ENCODE assay signal across 1 cellular context in the genomic region with DNA sequence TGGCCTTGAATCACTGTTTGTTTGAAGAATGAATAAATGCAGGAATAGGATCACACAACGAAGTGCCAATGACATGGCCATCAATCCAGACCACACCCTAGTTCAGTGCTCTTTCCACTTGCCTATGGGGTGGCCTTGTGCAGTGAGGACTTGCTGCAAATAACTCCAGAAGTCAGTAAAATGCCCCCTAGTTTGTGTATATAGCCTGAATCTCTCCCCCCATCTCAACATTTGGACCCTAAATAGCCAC.
TF ChIP-seq lines count a peak whose summit lies in the region.

No MANE protein-coding gene starts in this region.

TF ChIP-seq in HepG2, 621 proteins besides CTCF, POLR2A, EP300 and RAD21 (continues in another document):
- TF ChIP-seq KLF13 (CRISPR knock-in tag; IDR thresholded peaks at IDR 0.05) (no peak), FOXK1 (CRISPR knock-in tag; IDR thresholded peaks at IDR 0.05; ENCODE audit: borderline replicate concordance, low read depth) (no peak), SALL1 (CRISPR knock-in tag; IDR thresholded peaks at IDR 0.05) (no peak), E2F1 (CRISPR knock-in tag; IDR thresholded peaks at IDR 0.05) (peak; percentile 76; the same call in 1 of the 2 replicates), ZNF737 (CRISPR knock-in tag; IDR thresholded peaks at IDR 0.05; ENCODE audit: borderline replicate concordance) (no peak), NR2F6 (IDR thresholded peaks at IDR 0.05) (no peak), NR2F6 (CRISPR knock-in tag; IDR thresholded peaks at IDR 0.05) (no peak), ZNF672 (CRISPR knock-in tag; IDR thresholded peaks at IDR 0.05) (no peak), POGZ (CRISPR knock-in tag; IDR thresholded peaks at IDR 0.05) (no peak), RCOR2 (CRISPR knock-in tag; IDR thresholded peaks at IDR 0.05) (no peak), SMAD3 (CRISPR knock-in tag; IDR thresholded peaks at IDR 0.05) (no peak), HMG20A (CRISPR knock-in tag; IDR thresholded peaks at IDR 0.05; ENCODE audit: borderline replicate concordance) (0 out of 2 replicates have a peak, but pooled peaks have one; percentile 22), SIX4 (CRISPR knock-in tag; IDR thresholded peaks at IDR 0.05) (no peak), ZNF550 (CRISPR knock-in tag; IDR thresholded peaks at IDR 0.05; ENCODE audit: borderline replicate concordance) (no peak), KLF9 (CRISPR knock-in tag; IDR thresholded peaks at IDR 0.05; ENCODE audit: low read depth) (no peak), SP4 (CRISPR knock-in tag; IDR thresholded peaks at IDR 0.05) (no peak), AFF4 (CRISPR knock-in tag; IDR thresholded peaks at IDR 0.05) (no peak), ZNF451 (CRISPR knock-in tag; IDR thresholded peaks at IDR 0.05) (no peak), ZSCAN22 (CRISPR knock-in tag; IDR thresholded peaks at IDR 0.05) (no peak), LCORL (IDR thresholded peaks at IDR 0.05) (no peak), LCORL (CRISPR knock-in tag; IDR thresholded peaks at IDR 0.05) (no peak), DNMT1 (CRISPR knock-in tag; IDR thresholded peaks at IDR 0.05) (no peak), ZNF784 (CRISPR knock-in tag; IDR thresholded peaks at IDR 0.05; ENCODE audit: borderline replicate concordance) (no peak), ISX (CRISPR knock-in tag; conservative IDR thresholded peaks at IDR 0.05) (no peak), ASH2L (IDR thresholded peaks at IDR 0.05; ENCODE audit: insufficient read length, low read depth, low read length) (no peak), NCOA5 (CRISPR knock-in tag; IDR thresholded peaks at IDR 0.05) (0 out of 2 replicates have a peak, but pooled peaks have one; percentile 15), ZNF24 (IDR thresholded peaks at IDR 0.05) (no peak), TBP (CRISPR knock-in tag; IDR thresholded peaks at IDR 0.05) (no peak), ZNF3 (CRISPR knock-in tag; IDR thresholded peaks at IDR 0.05) (no peak), TOPORS (CRISPR knock-in tag; IDR thresholded peaks at IDR 0.05) (no peak), MIER3 (CRISPR knock-in tag; IDR thresholded peaks at IDR 0.05; ENCODE audit: borderline replicate concordance) (no peak), PAXIP1 (CRISPR knock-in tag; conservative IDR thresholded peaks at IDR 0.05) (no peak), ZNF513 (CRISPR knock-in tag; conservative IDR thresholded peaks at IDR 0.05) (0 out of 2 replicates have a peak, but pooled peaks have one; percentile 86), SP5 (CRISPR knock-in tag; IDR thresholded peaks at IDR 0.05; ENCODE audit: borderline replicate concordance, low read depth) (no peak), SOX6 (IDR thresholded peaks at IDR 0.05) (no peak), SOX6 (CRISPR knock-in tag; IDR thresholded peaks at IDR 0.05) (no peak), SALL2 (CRISPR knock-in tag; IDR thresholded peaks at IDR 0.05) (peak; percentile 94), HOXA7 (CRISPR knock-in tag; IDR thresholded peaks at IDR 0.05) (no peak)
- TF ChIP-seq, protein P1, sequence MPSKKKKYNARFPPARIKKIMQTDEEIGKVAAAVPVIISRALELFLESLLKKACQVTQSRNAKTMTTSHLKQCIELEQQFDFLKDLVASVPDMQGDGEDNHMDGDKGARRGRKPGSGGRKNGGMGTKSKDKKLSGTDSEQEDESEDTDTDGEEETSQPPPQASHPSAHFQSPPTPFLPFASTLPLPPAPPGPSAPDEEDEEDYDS (CRISPR knock-in tag; IDR thresholded peaks at IDR 0.05), result no peak
- TF ChIP-seq, protein P2, sequence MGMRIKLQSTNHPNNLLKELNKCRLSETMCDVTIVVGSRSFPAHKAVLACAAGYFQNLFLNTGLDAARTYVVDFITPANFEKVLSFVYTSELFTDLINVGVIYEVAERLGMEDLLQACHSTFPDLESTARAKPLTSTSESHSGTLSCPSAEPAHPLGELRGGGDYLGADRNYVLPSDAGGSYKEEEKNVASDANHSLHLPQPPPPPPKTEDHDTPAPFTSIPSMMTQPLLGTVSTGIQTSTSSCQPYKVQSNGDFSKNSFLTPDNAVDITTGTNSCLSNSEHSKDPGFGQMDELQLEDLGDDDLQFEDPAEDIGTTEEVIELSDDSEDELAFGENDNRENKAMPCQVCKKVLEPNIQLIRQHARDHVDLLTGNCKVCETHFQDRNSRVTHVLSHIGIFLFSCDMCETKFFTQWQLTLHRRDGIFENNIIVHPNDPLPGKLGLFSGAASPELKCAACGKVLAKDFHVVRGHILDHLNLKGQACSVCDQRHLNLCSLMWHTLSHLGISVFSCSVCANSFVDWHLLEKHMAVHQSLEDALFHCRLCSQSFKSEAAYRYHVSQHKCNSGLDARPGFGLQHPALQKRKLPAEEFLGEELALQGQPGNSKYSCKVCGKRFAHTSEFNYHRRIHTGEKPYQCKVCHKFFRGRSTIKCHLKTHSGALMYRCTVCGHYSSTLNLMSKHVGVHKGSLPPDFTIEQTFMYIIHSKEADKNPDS (CRISPR knock-in tag; IDR thresholded peaks at IDR 0.05), result no peak
- TF ChIP-seq, protein P3, sequence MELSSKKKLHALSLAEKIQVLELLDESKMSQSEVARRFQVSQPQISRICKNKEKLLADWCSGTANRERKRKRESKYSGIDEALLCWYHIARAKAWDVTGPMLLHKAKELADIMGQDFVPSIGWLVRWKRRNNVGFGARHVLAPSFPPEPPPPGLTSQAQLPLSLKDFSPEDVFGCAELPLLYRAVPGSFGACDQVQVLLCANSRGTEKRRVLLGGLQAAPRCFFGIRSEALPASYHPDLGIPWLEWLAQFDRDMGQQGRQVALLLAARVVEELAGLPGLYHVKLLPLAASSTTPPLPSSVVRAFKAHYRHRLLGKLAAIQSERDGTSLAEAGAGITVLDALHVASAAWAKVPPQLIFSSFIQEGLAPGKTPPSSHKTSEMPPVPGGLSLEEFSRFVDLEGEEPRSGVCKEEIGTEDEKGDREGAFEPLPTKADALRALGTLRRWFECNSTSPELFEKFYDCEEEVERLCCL (CRISPR knock-in tag; IDR thresholded peaks at IDR 0.05; ENCODE audit: borderline replicate concordance), result no peak
- TF ChIP-seq, protein P4, sequence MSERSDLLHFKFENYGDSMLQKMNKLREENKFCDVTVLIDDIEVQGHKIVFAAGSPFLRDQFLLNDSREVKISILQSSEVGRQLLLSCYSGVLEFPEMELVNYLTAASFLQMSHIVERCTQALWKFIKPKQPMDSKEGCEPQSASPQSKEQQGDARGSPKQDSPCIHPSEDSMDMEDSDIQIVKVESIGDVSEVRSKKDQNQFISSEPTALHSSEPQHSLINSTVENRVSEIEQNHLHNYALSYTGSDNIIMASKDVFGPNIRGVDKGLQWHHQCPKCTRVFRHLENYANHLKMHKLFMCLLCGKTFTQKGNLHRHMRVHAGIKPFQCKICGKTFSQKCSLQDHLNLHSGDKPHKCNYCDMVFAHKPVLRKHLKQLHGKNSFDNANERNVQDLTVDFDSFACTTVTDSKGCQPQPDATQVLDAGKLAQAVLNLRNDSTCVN (CRISPR knock-in tag; IDR thresholded peaks at IDR 0.05; ENCODE audit: borderline replicate concordance), result no peak
- TF ChIP-seq, protein P5, sequence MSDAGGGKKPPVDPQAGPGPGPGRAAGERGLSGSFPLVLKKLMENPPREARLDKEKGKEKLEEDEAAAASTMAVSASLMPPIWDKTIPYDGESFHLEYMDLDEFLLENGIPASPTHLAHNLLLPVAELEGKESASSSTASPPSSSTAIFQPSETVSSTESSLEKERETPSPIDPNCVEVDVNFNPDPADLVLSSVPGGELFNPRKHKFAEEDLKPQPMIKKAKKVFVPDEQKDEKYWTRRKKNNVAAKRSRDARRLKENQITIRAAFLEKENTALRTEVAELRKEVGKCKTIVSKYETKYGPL (CRISPR knock-in tag; IDR thresholded peaks at IDR 0.05), result no peak
- TF ChIP-seq, protein P6, sequence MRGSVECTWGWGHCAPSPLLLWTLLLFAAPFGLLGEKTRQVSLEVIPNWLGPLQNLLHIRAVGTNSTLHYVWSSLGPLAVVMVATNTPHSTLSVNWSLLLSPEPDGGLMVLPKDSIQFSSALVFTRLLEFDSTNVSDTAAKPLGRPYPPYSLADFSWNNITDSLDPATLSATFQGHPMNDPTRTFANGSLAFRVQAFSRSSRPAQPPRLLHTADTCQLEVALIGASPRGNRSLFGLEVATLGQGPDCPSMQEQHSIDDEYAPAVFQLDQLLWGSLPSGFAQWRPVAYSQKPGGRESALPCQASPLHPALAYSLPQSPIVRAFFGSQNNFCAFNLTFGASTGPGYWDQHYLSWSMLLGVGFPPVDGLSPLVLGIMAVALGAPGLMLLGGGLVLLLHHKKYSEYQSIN (CRISPR knock-in tag; IDR thresholded peaks at IDR 0.05; ENCODE audit: borderline replicate concordance), result no peak
- TF ChIP-seq, protein P7, sequence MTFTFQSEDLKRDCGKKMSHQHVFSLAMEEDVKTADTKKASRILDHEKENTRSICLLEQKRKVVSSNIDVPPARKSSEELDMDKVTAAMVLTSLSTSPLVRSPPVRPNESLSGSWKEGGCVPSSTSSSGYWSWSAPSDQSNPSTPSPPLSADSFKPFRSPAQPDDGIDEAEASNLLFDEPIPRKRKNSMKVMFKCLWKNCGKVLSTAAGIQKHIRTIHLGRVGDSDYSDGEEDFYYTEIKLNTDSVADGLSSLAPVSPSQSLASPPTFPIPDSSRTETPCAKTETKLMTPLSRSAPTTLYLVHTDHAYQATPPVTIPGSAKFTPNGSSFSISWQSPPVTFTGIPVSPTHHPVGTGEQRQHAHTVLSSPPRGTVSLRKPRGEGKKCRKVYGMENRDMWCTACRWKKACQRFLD (CRISPR knock-in tag; IDR thresholded peaks at IDR 0.05; ENCODE audit: borderline replicate concordance), result peak; percentile 73; the same call in 1 of the 2 replicates
